26 cellular contexts compared by ENCODE assay signal in the genomic region with DNA sequence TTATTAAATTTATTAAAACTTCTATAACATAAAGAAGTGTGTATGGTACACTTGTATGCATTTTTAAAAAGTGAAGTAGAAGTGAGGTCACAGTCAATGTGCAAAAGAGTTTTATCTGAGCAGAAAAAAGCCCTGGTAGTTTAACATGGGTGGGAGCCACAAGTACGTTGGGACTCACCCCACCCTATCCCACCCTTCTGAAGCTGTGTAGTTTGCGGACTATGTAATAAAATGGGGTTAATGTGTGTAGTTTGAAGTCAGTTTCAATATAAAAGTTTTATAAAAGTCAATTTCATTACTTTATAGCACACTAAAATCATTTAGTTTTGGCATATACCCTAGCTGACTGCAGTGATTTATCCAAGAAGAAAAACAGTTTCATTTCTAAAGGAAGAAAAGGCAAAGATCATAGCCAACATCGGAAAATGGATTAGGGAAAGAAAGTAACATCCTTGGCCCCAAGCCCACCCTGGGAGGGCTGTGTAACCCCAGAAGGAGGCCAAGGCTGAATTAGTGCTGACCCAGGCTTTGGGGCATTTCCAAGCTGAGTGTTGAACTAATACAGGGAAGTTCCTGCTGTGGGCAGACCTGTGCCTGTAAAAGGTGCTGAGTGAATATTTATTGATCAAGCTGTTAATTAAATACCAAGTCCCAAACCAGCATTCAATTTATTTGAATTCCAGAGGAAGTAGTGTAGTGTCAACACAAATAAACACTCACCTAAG.
"Had no signal": no experiment of that assay in that cellular context is flagged by ENCODE, and none has a peak within 500 bp of the region (broad histone marks: within the 10 kb centered on the region; RNA-seq: fewer than 3 reads in every experiment).

No MANE protein-coding gene starts in this region.

- H3K27me3 ChIP-seq: brain microvascular endothelial cell, neural progenitor cell, tibial nerve had no signal

- H3K27ac ChIP-seq: brain microvascular endothelial cell, lower lobe of right lung, neural progenitor cell, tibial nerve had no signal

- ATAC-seq: activated naive CD8-positive, alpha-beta T cell treated with anti-CD3 and anti-CD28 coated beads, Interleukin-2, amount 50 U/mL, for 24 hours; activated T-cell treated with anti-CD3 and anti-CD28 coated beads, Interleukin-2, amount 50 U/mL, for 72 hours; esophagus mucosa; left cardiac atrium; lower lobe of right lung; naive thymus-derived CD8-positive, alpha-beta T cell; T-helper 17 cell had no signal

- H3K27ac Mint-ChIP-seq: activated naive CD8-positive, alpha-beta T cell treated with anti-CD3 and anti-CD28 coated beads, Interleukin-2, amount 50 U/mL, for 24 hours; activated T-cell treated with anti-CD3 and anti-CD28 coated beads, Interleukin-2, amount 50 U/mL, for 72 hours; naive thymus-derived CD8-positive, alpha-beta T cell; neural progenitor cell; progenitor cell of endocrine pancreas; stimulated activated naive CD8-positive, alpha-beta T cell treated with anti-CD3 and anti-CD28 coated beads, Interleukin-15, Interleukin-2, amounts not matched to agents 100 ng/mL and 50 ng/mL, for 24 hours; T-helper 17 cell had no signal

- H3K9me3 ChIP-seq: lower lobe of right lung, tibial nerve had no signal

- H3K27me3 Mint-ChIP-seq: stimulated activated naive CD8-positive, alpha-beta T cell treated with anti-CD3 and anti-CD28 coated beads, Interleukin-15, Interleukin-2, amounts not matched to agents 100 ng/mL and 50 ng/mL, for 24 hours; T-helper 17 cell had no signal

- H3K4me3 ChIP-seq: lower lobe of right lung, neural progenitor cell, tibial nerve had no signal

- H3K36me3 Mint-ChIP-seq: naive thymus-derived CD8-positive, alpha-beta T cell; neural progenitor cell had no signal

- H3K36me3 ChIP-seq: brain microvascular endothelial cell, lower lobe of right lung, neural progenitor cell, tibial nerve had no signal

- H3K4me1 Mint-ChIP-seq: activated naive CD8-positive, alpha-beta T cell treated with anti-CD3 and anti-CD28 coated beads, Interleukin-2, amount 50 U/mL, for 24 hours; naive thymus-derived CD8-positive, alpha-beta T cell; neural progenitor cell; T-helper 17 cell had no signal

- H3K4me1 ChIP-seq: lower lobe of right lung, neural progenitor cell had no signal

- DNase-seq: activated CD4-positive, alpha-beta T cell treated with anti-CD3 and anti-CD28 coated beads for 4 hours; activated CD4-positive, alpha-beta T cell treated with anti-CD3 and anti-CD28 coated beads, Interleukin-2, amount 50 U/mL, for 48 hours; activated CD4-positive, CD25-positive, alpha-beta regulatory T cell; activated effector memory CD4-positive, alpha-beta T cell treated with Interleukin-2 at 50 U/mL for 16 hours; activated naive CD4-positive, alpha-beta T cell treated with anti-CD3 and anti-CD28 coated beads, Interleukin-2, amount 50 U/mL, for 16 hours; activated naive CD8-positive, alpha-beta T cell treated with anti-CD3 and anti-CD28 coated beads, Interleukin-2, amount 50 U/mL, for 24 hours; activated T-cell treated with anti-CD3 and anti-CD28 coated beads, Interleukin-2, amount 50 U/mL, for 72 hours; aorta; brain microvascular endothelial cell; caudate nucleus; effector memory CD4-positive, alpha-beta T cell; head of caudate nucleus; hypothalamus; left cardiac atrium; lower lobe of right lung; mesendoderm; naive thymus-derived CD8-positive, alpha-beta T cell; stimulated activated CD4-positive, alpha-beta T cell treated with anti-CD3 and anti-CD28 coated beads, Interleukin-12 subunit alpha, Interleukin-12 subunit beta, amount 100 ng/mL, for 4 hours; stimulated activated CD4-positive, alpha-beta T cell treated with anti-CD3 and anti-CD28 coated beads, Interleukin-4, amount 100 ng/mL, for 4 hours; substantia nigra; T-helper 17 cell had no signal

- H3K9me3 Mint-ChIP-seq: neural progenitor cell; stimulated activated naive CD8-positive, alpha-beta T cell treated with anti-CD3 and anti-CD28 coated beads, Interleukin-15, Interleukin-2, amounts not matched to agents 100 ng/mL and 50 ng/mL, for 24 hours had no signal

- H3K4me3 Mint-ChIP-seq: activated naive CD8-positive, alpha-beta T cell treated with anti-CD3 and anti-CD28 coated beads, Interleukin-2, amount 50 U/mL, for 24 hours; activated T-cell treated with anti-CD3 and anti-CD28 coated beads, Interleukin-2, amount 50 U/mL, for 72 hours; naive thymus-derived CD8-positive, alpha-beta T cell; neural progenitor cell; stimulated activated naive CD8-positive, alpha-beta T cell treated with anti-CD3 and anti-CD28 coated beads, Interleukin-15, Interleukin-2, amounts not matched to agents 100 ng/mL and 50 ng/mL, for 24 hours; T-helper 17 cell had no signal
